Comparison of ENCODE assay signal across 6 cellular contexts in genomic region chr9:127931092-127931881, GRCh38. TPM values are rescaled to one million over a fixed set of nuclear protein-coding genes. Genes with fewer than 3 reads are reported as not detected.
DNase-seq lines count a peak whose midpoint lies in the region; ATAC-seq and TF ChIP-seq lines count a peak whose summit lies in the region.

No MANE protein-coding gene starts in this region.

- 9 to 15% (median 13%) methylated on average over 18 of the region's 18 CpGs for WGBS in ovary, 3 donors

- H3K27me3 ChIP-seq in ovary: no peaks in the 10 kb centered on the region

- TF ChIP-seq EP300 in ovary (IDR thresholded peaks at IDR 0.05): no peak

- H3K9me3 Mint-ChIP-seq in activated T-cell treated with anti-CD3 and anti-CD28 coated beads, Interleukin-2, amount 50 U/mL, for 4 hours: no peaks in the 10 kb centered on the region
- no peaks in the 10 kb centered on the region for H3K9me3 Mint-ChIP-seq in central memory CD8-positive, alpha-beta T cell

- peaks cover 38% of the 10 kb centered on the region for H3K4me1 Mint-ChIP-seq in activated T-cell treated with anti-CD3 and anti-CD28 coated beads, Interleukin-2, amount 50 U/mL, for 4 hours (ENCODE audit: low read depth)
- peaks cover 38% of the 10 kb centered on the region for H3K4me1 Mint-ChIP-seq in central memory CD8-positive, alpha-beta T cell

- H3K36me3 Mint-ChIP-seq in activated T-cell treated with anti-CD3 and anti-CD28 coated beads, Interleukin-2, amount 50 U/mL, for 4 hours (ENCODE audit: insufficient read depth): peaks cover 8% of the 10 kb centered on the region
- peaks cover 11% of the 10 kb centered on the region for H3K36me3 Mint-ChIP-seq in central memory CD8-positive, alpha-beta T cell (ENCODE audit: insufficient read depth)

- H3K27ac ChIP-seq in ovary: no peak overlapping the region
- H3K27ac ChIP-seq in caudate nucleus (ENCODE audit: low read depth, low read length): no peak overlapping the region

- peak overlapping the region; percentile 40 for H3K4me3 ChIP-seq in ovary

- no peak for DNase-seq in activated T-cell treated with anti-CD3 and anti-CD28 coated beads, Interleukin-2, amount 50 U/mL, for 4 hours
- DNase-seq in activated T-cell treated with anti-CD3 and anti-CD28 coated beads, Interleukin-2, amount 50 U/mL, for 1 hour: no peak
- DNase-seq in NCI-H1417 (lab: John Stamatoyannopoulos, UW) (peak; percentile 22 to 83 (median 82)), ovary (no peak), caudate nucleus (lab: John Stamatoyannopoulos, UW) (no peak)
- no peak for DNase-seq in central memory CD8-positive, alpha-beta T cell (ENCODE audit: low spot score in 2 of 2)

- peak; percentile 20 to 34 for ATAC-seq in activated T-cell treated with anti-CD3 and anti-CD28 coated beads, Interleukin-2, amount 50 U/mL, for 4 hours
- ATAC-seq in central memory CD8-positive, alpha-beta T cell (replicated peaks; ENCODE audit: extremely low read depth, poor library complexity, severe bottlenecking): no peak

- no peaks in the 10 kb centered on the region for H3K27me3 Mint-ChIP-seq in activated T-cell treated with anti-CD3 and anti-CD28 coated beads, Interleukin-2, amount 50 U/mL, for 4 hours (ENCODE audit: low read depth)
- H3K27me3 Mint-ChIP-seq in central memory CD8-positive, alpha-beta T cell: peaks cover 2% of the 10 kb centered on the region

- H3K4me1 ChIP-seq in ovary (ENCODE audit: insufficient read depth): peaks cover 10% of the 10 kb centered on the region

- intact Hi-C loops in ovary (cut with DNase I): no loop called here

- no peak for TF ChIP-seq POLR2A in ovary (IDR thresholded peaks at IDR 0.05)

- TF ChIP-seq CTCF in ovary (IDR thresholded peaks at IDR 0.05): no peak

- H3K9me3 ChIP-seq in ovary: no peaks in the 10 kb centered on the region

- H3K4me3 Mint-ChIP-seq in activated T-cell treated with anti-CD3 and anti-CD28 coated beads, Interleukin-2, amount 50 U/mL, for 4 hours: peak overlapping the region; percentile 72
- peak overlapping the region; percentile 74 for H3K4me3 Mint-ChIP-seq in central memory CD8-positive, alpha-beta T cell

- no peaks in the 10 kb centered on the region for H3K36me3 ChIP-seq in ovary

- no peak overlapping the region for H3K27ac Mint-ChIP-seq in central memory CD8-positive, alpha-beta T cell (ENCODE audit: low read depth)

RNA-seq across cellular contexts. Expression of gene PIP5KL1, which starts 0.7 kb away (rescaled TPM):
- total RNA-seq in activated T-cell treated with anti-CD3 and anti-CD28 coated beads, Interleukin-2, amount 50 U/mL, for 4 hours: 1 to 10 TPM; 2.3 to 3.5 (median 2.8) TPM
- total RNA-seq in ovary: 1 to 10 TPM in 6 of 7 donors, under 1 TPM in 1; 0.48 to 4.0 (median 2.0) TPM
- under 1 TPM; 0.10 to 0.35 TPM for polyA plus RNA-seq in ovary

RNA-seq across cellular contexts. Expression of gene DPM2, which starts 6.4 kb away (rescaled TPM):
- 10 to 100 TPM; 89.6 to 91.5 (median 89.9) TPM for total RNA-seq in activated T-cell treated with anti-CD3 and anti-CD28 coated beads, Interleukin-2, amount 50 U/mL, for 4 hours
- total RNA-seq in ovary: 10 to 100 TPM; 10.6 to 37.1 (median 27.8) TPM
- polyA plus RNA-seq in ovary: 10 to 100 TPM; 22.7 to 27.2 TPM

RNA-seq across cellular contexts. Expression of gene ST6GALNAC4, which starts 14.4 kb away (rescaled TPM):
- 10 to 100 TPM; 22.0 to 25.7 (median 24.7) TPM for total RNA-seq in activated T-cell treated with anti-CD3 and anti-CD28 coated beads, Interleukin-2, amount 50 U/mL, for 4 hours
- total RNA-seq in ovary: 10 to 100 TPM; 29.5 to 58.4 (median 46.4) TPM
- polyA plus RNA-seq in ovary: 10 to 100 TPM in 1 of 2 donors, 1 to 10 TPM in 1; 2.2 to 34.0 TPM

RNA-seq across cellular contexts. Expression of gene ST6GALNAC6, which starts 31.9 kb away (rescaled TPM):
- 10 to 100 TPM; 25.9 to 31.5 (median 31.0) TPM for total RNA-seq in activated T-cell treated with anti-CD3 and anti-CD28 coated beads, Interleukin-2, amount 50 U/mL, for 4 hours
- total RNA-seq in ovary: 100 to 1,000 TPM in 5 of 7 donors, 10 to 100 TPM in 2; 58.5 to 141 (median 111) TPM
- polyA plus RNA-seq in ovary: 100 to 1,000 TPM in 1 of 2 donors, 10 to 100 TPM in 1; 52.5 to 145 TPM

RNA-seq across cellular contexts. Expression of gene EEIG1, which starts 49.5 kb away (rescaled TPM):
- total RNA-seq in activated T-cell treated with anti-CD3 and anti-CD28 coated beads, Interleukin-2, amount 50 U/mL, for 4 hours: 10 to 100 TPM; 75.5 to 87.3 (median 86.0) TPM
- total RNA-seq in ovary: 100 to 1,000 TPM in 2 of 7 donors, 10 to 100 TPM in 4, 1 to 10 TPM in 1; 8.6 to 104 (median 76.0) TPM
- 10 to 100 TPM; 17.9 to 20.8 TPM for polyA plus RNA-seq in ovary

Comparison
In these comparisons a context has a peak if more than half of its experiments do, and no peak if none do; other contexts are left out.
1. DNase-seq: peak in NCI-H1417 (3 of 3); none in activated T-cell treated with anti-CD3 and anti-CD28 coated beads, Interleukin-2, amount 50 U/mL, for 4 hours (single experiment), activated T-cell treated with anti-CD3 and anti-CD28 coated beads, Interleukin-2, amount 50 U/mL, for 1 hour (single experiment), central memory CD8-positive, alpha-beta T cell (0 of 2), ovary (0 of 5) and caudate nucleus (0 of 61).